ENCODE assay signal across 13 cellular contexts in genomic region chr3:135228131-135228530, GRCh38.
"Had no signal": no experiment of that assay in that cellular context is flagged by ENCODE, and none has a peak within 500 bp of the region (broad histone marks: within the 10 kb centered on the region; RNA-seq: fewer than 3 reads in every experiment).

No MANE protein-coding gene starts in this region.

- H3K36me3 ChIP-seq: esophagus squamous epithelium, thoracic aorta had no signal

- H3K27ac ChIP-seq: esophagus squamous epithelium, thoracic aorta had no signal

- H3K4me3 ChIP-seq: esophagus squamous epithelium, thoracic aorta had no signal

- H3K27me3 ChIP-seq: esophagus squamous epithelium had no signal

- ATAC-seq: stimulated activated effector memory CD8-positive, alpha-beta T cell treated with anti-CD3 and anti-CD28 coated beads, Interleukin-12 subunit alpha, Interleukin-12 subunit beta, amount 100 ng/mL, for 72 hours had no signal

- DNase-seq: activated CD4-positive, alpha-beta T cell treated with anti-CD3 and anti-CD28 coated beads, Interleukin-2, amount 50 U/mL, for 1 hour; activated CD4-positive, CD25-positive, alpha-beta regulatory T cell; activated CD8-positive, alpha-beta memory T cell treated with anti-CD3 and anti-CD28 coated beads for 24 hours; activated naive CD8-positive, alpha-beta T cell treated with anti-CD3 and anti-CD28 coated beads for 36 hours; amygdala; cortex of kidney; effector CD8-positive, alpha-beta T cell; esophagus squamous epithelium; kidney glomerular epithelial cell; nephron progenitor cell; T-helper 2 cell had no signal

- H3K9me3 ChIP-seq: esophagus squamous epithelium, thoracic aorta had no signal
